20 cellular contexts compared by ENCODE assay signal in the genomic region with DNA sequence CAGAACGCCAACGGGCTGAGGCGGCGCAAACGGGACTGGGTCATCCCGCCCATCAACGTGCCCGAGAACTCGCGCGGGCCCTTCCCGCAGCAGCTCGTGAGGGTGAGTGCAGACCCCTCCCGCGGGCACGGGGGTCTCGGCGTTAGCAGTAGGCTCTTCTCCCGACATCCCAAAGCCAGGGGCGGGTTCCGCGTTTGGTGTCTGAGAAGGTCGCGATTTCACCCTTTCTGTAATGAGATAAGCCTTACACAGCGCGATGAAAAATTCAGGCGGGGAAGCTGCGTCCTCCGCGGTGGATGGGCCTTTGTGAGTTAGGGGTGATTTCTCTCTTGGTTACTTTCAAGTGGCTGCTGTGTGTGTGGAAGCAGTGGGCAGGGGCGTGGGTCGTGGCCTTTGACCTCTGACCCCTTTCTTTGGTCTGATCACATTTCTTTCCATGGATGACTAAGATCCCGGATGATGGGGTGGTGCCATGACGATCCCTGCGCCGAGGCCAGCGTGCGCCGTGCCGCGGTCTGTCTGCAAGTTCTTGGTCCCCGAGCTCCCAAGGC.
"Had no signal": no experiment of that assay in that cellular context is flagged by ENCODE, and none has a peak within 500 bp of the region (broad histone marks: within the 10 kb centered on the region; RNA-seq: fewer than 3 reads in every experiment).

No MANE protein-coding gene starts in this region.

- H3K27me3 ChIP-seq: tibial nerve, upper lobe of left lung had no signal

- H3K4me3 ChIP-seq: gastrocnemius medialis, lung, psoas muscle, thoracic aorta, tibial nerve, upper lobe of left lung had no signal

- DNase-seq: cerebellar nuclear complex; effector CD8-positive, alpha-beta T cell; endodermal cell; foreskin fibroblast; gastrocnemius medialis; left ventricle myocardium superior; natural killer cell; psoas muscle; right cardiac atrium; stimulated activated CD4-positive, alpha-beta T cell treated with anti-CD3 and anti-CD28 coated beads, Interleukin-2, amount 100 ng/mL, for 24 hours; stimulated activated CD4-positive, alpha-beta T cell treated with anti-CD3 and anti-CD28 coated beads, Interleukin-4, amount 100 ng/mL, for 4 hours; stimulated activated naive CD8-positive, alpha-beta T cell treated with anti-CD3 and anti-CD28 coated beads, Interleukin-15, Interleukin-2, amounts not matched to agents 100 U/mL and 50 U/mL, for 24 hours; substantia nigra had no signal

- H3K36me3 ChIP-seq: gastrocnemius medialis, thoracic aorta, tibial nerve, upper lobe of left lung had no signal

- H3K4me1 ChIP-seq: gastrocnemius medialis, psoas muscle, tibial nerve, upper lobe of left lung had no signal

- ATAC-seq: esophagus mucosa; gastrocnemius medialis; left ventricle myocardium superior; natural killer cell; psoas muscle; right cardiac atrium; stimulated activated memory B cell treated with anti-CD40 and anti-IgM and Interleukin-4, amounts not matched to agents 10 μg/mL and 1 μg/mL and 100 μg/mL, for 72 hours; stimulated activated naive CD8-positive, alpha-beta T cell treated with anti-CD3 and anti-CD28 coated beads, Interleukin-15, Interleukin-2, amounts not matched to agents 100 U/mL and 50 U/mL, for 24 hours had no signal

- H3K9me3 ChIP-seq: gastrocnemius medialis, psoas muscle, thoracic aorta, upper lobe of left lung had no signal

- H3K27ac ChIP-seq: epithelial cell of prostate, gastrocnemius medialis, psoas muscle, thoracic aorta, tibial nerve, upper lobe of left lung had no signal
